1 cellular context compared by ENCODE assay signal in genomic region chr7:55021053-55021452, GRCh38.
TF ChIP-seq lines count a peak whose summit lies in the region.

No MANE protein-coding gene starts in this region.

TF ChIP-seq in SK-N-SH treated with all-trans-retinoic acid at 6 μM for 48 hours, 23 proteins besides CTCF, POLR2A, EP300 and RAD21 (continued from another document):
- TF ChIP-seq GLIS3 (CRISPR knock-in tag; IDR thresholded peaks at IDR 0.05) (no peak), ZNF70 (CRISPR knock-in tag; IDR thresholded peaks at IDR 0.05) (no peak), POU6F1 (CRISPR knock-in tag; IDR thresholded peaks at IDR 0.05; ENCODE audit: borderline replicate concordance, low read depth) (no peak), ZC3H10 (CRISPR knock-in tag; IDR thresholded peaks at IDR 0.05) (no peak), CSRNP3 (CRISPR knock-in tag; IDR thresholded peaks at IDR 0.05) (no peak), CSDC2 (CRISPR knock-in tag; IDR thresholded peaks at IDR 0.05) (no peak), TCF4 (CRISPR knock-in tag; IDR thresholded peaks at IDR 0.05; ENCODE audit: borderline replicate concordance) (no peak), ESRRG (CRISPR knock-in tag; IDR thresholded peaks at IDR 0.05) (no peak)
